In the genomic region with DNA sequence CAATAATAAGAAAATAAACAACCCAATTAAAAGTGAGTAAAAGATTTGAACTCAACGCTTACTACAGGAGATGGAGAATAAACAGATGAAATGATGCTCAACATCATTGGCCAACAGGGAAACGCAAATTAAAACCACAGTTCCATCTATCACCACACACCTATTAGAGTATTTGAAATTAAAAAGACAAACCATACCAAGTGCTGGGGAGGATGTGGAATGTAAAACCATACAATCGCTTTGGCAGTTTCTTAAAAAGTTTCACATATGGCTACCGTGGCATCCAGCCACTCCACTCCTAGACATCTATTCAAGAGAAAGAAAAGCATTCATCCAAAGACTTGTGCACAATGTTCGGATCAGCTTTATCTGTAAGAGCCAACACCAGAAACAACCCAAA, we compare ENCODE assay signal across 19 cellular contexts. TPM values are rescaled to one million over a fixed set of nuclear protein-coding genes. Genes with fewer than 3 reads are reported as not detected.
DNase-seq lines count a peak whose midpoint lies in the region; ATAC-seq, FAIRE-seq and TF ChIP-seq lines count a peak whose summit lies in the region.
"Had no signal": no experiment of that assay in that cellular context is flagged by ENCODE, and none has a peak within 500 bp of the region (broad histone marks: within the 10 kb centered on the region; RNA-seq: fewer than 3 reads in every experiment).

No MANE protein-coding gene starts in this region.

- H3K27ac ChIP-seq in CD8-positive, alpha-beta T cell (ENCODE audit: low read depth, low read length): no peak overlapping the region
- H3K27ac ChIP-seq: adrenal gland, BLaER1, cardiac muscle cell, thoracic aorta, WERI-Rb-1 had no signal

- CTCF ChIA-PET in activated CD4-positive, alpha-beta T cell treated with anti-CD3 and anti-CD28 coated beads for 36 hours (lab: Charles Lee): interaction anchor here (0.6 to 1.2 kb wide), 2 partner anchors 26 to 316 kb away, joined by 3 read pairs; no protein-coding TSS in a partner anchor
- CTCF ChIA-PET in CD8-positive, alpha-beta T cell (lab: Charles Lee): no interaction called here

- TF ChIP-seq POLR2A in GM12892 (IDR thresholded peaks at IDR 0.05; ENCODE audit: low read depth, low read length): no peak

- no peak for FAIRE-seq in GM12892 (lab: Jason Lieb, UNC)

- no peak for ATAC-seq in activated CD4-positive, alpha-beta T cell treated with anti-CD3 and anti-CD28 coated beads for 36 hours
- no peak for ATAC-seq in CD8-positive, alpha-beta T cell
- ATAC-seq in activated naive CD8-positive, alpha-beta T cell treated with anti-CD3 and anti-CD28 coated beads, Interleukin-2, amount 50 U/mL, for 24 hours: no peak
- no peak for ATAC-seq in natural killer cell
- ATAC-seq in HG02981 (IDR thresholded peaks at IDR 0.05; ENCODE audit: unreplicated experiment): no peak

- intact Hi-C loops in activated CD4-positive, alpha-beta T cell treated with anti-CD3 and anti-CD28 coated beads for 36 hours (cut with DNase I, micrococcal nuclease): no loop called here
- intact Hi-C loops in CD8-positive, alpha-beta T cell (cut with DNase I, micrococcal nuclease): loop anchor here (2.0 to 10.0 kb wide), 2 partner anchors 115 to 1479 kb away; partner anchors contain the start of genes CFAP410 (in 1 of the 2) and PKNOX1 (in 1 of the 2)
- intact Hi-C loops in natural killer cell (cut with micrococcal nuclease): no loop called here

- H3K9me3 Mint-ChIP-seq in activated CD4-positive, alpha-beta T cell treated with anti-CD3 and anti-CD28 coated beads for 36 hours (ENCODE audit: low read depth): peaks cover 10% of the 10 kb centered on the region
- peaks cover 13% of the 10 kb centered on the region for H3K9me3 Mint-ChIP-seq in CD8-positive, alpha-beta T cell
- H3K9me3 Mint-ChIP-seq in activated naive CD8-positive, alpha-beta T cell treated with anti-CD3 and anti-CD28 coated beads, Interleukin-2, amount 50 U/mL, for 24 hours: peaks cover 8% of the 10 kb centered on the region
- H3K9me3 Mint-ChIP-seq in natural killer cell: peaks cover 0 to 8% of the 10 kb centered on the region in 2 donors

- H3K4me3 Mint-ChIP-seq in activated CD4-positive, alpha-beta T cell treated with anti-CD3 and anti-CD28 coated beads for 36 hours: peak overlapping the region; percentile 36
- peak overlapping the region; percentile 66 for H3K4me3 Mint-ChIP-seq in CD8-positive, alpha-beta T cell
- peak overlapping the region; percentile 45 for H3K4me3 Mint-ChIP-seq in activated naive CD8-positive, alpha-beta T cell treated with anti-CD3 and anti-CD28 coated beads, Interleukin-2, amount 50 U/mL, for 24 hours
- H3K4me3 Mint-ChIP-seq in natural killer cell: peak overlapping the region; percentile 76

- H3K36me3 ChIP-seq in CD8-positive, alpha-beta T cell (ENCODE audit: insufficient read depth, low read length): no peaks in the 10 kb centered on the region
- H3K36me3 ChIP-seq: adrenal gland, cardiac muscle cell, thoracic aorta had no signal

- no peak overlapping the region for H3K27ac Mint-ChIP-seq in activated CD4-positive, alpha-beta T cell treated with anti-CD3 and anti-CD28 coated beads for 36 hours
- H3K27ac Mint-ChIP-seq in CD8-positive, alpha-beta T cell: no peak overlapping the region
- H3K27ac Mint-ChIP-seq in activated naive CD8-positive, alpha-beta T cell treated with anti-CD3 and anti-CD28 coated beads, Interleukin-2, amount 50 U/mL, for 24 hours: no peak overlapping the region
- peak overlapping the region in 1 of 2 donors; percentile 73 for H3K27ac Mint-ChIP-seq in natural killer cell

- no peaks in the 10 kb centered on the region for H3K9me3 ChIP-seq in CD8-positive, alpha-beta T cell (ENCODE audit: low read length)
- H3K9me3 ChIP-seq: adrenal gland had no signal

- H3K4me3 ChIP-seq in CD8-positive, alpha-beta T cell (ENCODE audit: low read depth, low read length): no peak overlapping the region
- H3K4me3 ChIP-seq: BLaER1 had no signal

- TF ChIP-seq CTCF in CD8-positive, alpha-beta T cell (IDR thresholded peaks at IDR 0.05): no peak
- TF ChIP-seq CTCF in natural killer cell (IDR thresholded peaks at IDR 0.05): no peak

- H3K27me3 Mint-ChIP-seq in activated CD4-positive, alpha-beta T cell treated with anti-CD3 and anti-CD28 coated beads for 36 hours: peaks cover 15% of the 10 kb centered on the region
- H3K27me3 Mint-ChIP-seq in CD8-positive, alpha-beta T cell (ENCODE audit: low read depth): peaks cover 10% of the 10 kb centered on the region
- H3K27me3 Mint-ChIP-seq in activated naive CD8-positive, alpha-beta T cell treated with anti-CD3 and anti-CD28 coated beads, Interleukin-2, amount 50 U/mL, for 24 hours: peaks cover 27% of the 10 kb centered on the region
- peaks cover 22 to 28% of the 10 kb centered on the region in 2 donors for H3K27me3 Mint-ChIP-seq in natural killer cell (ENCODE audit: low read depth in 2 of 2)

- DNase-seq in activated CD4-positive, alpha-beta T cell treated with anti-CD3 and anti-CD28 coated beads for 36 hours: no peak
- no peak for DNase-seq in activated CD4-positive, alpha-beta T cell treated with anti-CD3 and anti-CD28 coated beads for 1 hour
- DNase-seq in CD8-positive, alpha-beta T cell: no peak
- no peak for DNase-seq in activated naive CD8-positive, alpha-beta T cell treated with anti-CD3 and anti-CD28 coated beads, Interleukin-2, amount 50 U/mL, for 24 hours
- no peak for DNase-seq in natural killer cell
- no peak for DNase-seq in NCI-H146 (lab: John Stamatoyannopoulos, UW)
- no peak for DNase-seq in GM12892 (ENCODE audit: insufficient read length)
- DNase-seq: activated CD8-positive, alpha-beta memory T cell treated with anti-CD3 and anti-CD28 coated beads, Interleukin-2, amount 50 U/mL, for 4 hours; adrenal gland; Karpas-422; NCI-H1048; NCI-H526; stimulated activated CD4-positive, alpha-beta T cell treated with anti-CD3 and anti-CD28 coated beads, Interleukin-12 subunit alpha, Interleukin-12 subunit beta, amount 100 ng/mL, for 4 hours; SW 1271; WERI-Rb-1 had no signal

- peaks cover 9% of the 10 kb centered on the region for H3K4me1 ChIP-seq in CD8-positive, alpha-beta T cell (ENCODE audit: insufficient read depth, low read length)

- H3K36me3 Mint-ChIP-seq in activated CD4-positive, alpha-beta T cell treated with anti-CD3 and anti-CD28 coated beads for 36 hours (ENCODE audit: low read depth): no peaks in the 10 kb centered on the region
- no peaks in the 10 kb centered on the region for H3K36me3 Mint-ChIP-seq in CD8-positive, alpha-beta T cell
- H3K36me3 Mint-ChIP-seq in activated naive CD8-positive, alpha-beta T cell treated with anti-CD3 and anti-CD28 coated beads, Interleukin-2, amount 50 U/mL, for 24 hours (ENCODE audit: low read depth): no peaks in the 10 kb centered on the region
- H3K36me3 Mint-ChIP-seq in natural killer cell: no peaks in the 10 kb centered on the region

- H3K27me3 ChIP-seq in CD8-positive, alpha-beta T cell (ENCODE audit: insufficient read depth, low read length): no peaks in the 10 kb centered on the region
- H3K27me3 ChIP-seq: BLaER1, cardiac muscle cell had no signal

- POLR2A ChIA-PET in activated CD4-positive, alpha-beta T cell treated with anti-CD3 and anti-CD28 coated beads for 36 hours (lab: Charles Lee): interaction anchor here (0.7 kb wide), 1 partner anchor 24 kb away, joined by 7 read pairs; no protein-coding TSS in a partner anchor
- POLR2A ChIA-PET in CD8-positive, alpha-beta T cell (lab: Charles Lee): no interaction called here

- no peaks in the 10 kb centered on the region for H3K4me1 Mint-ChIP-seq in activated CD4-positive, alpha-beta T cell treated with anti-CD3 and anti-CD28 coated beads for 36 hours
- H3K4me1 Mint-ChIP-seq in CD8-positive, alpha-beta T cell (ENCODE audit: low read depth): peaks cover 5% of the 10 kb centered on the region
- H3K4me1 Mint-ChIP-seq in activated naive CD8-positive, alpha-beta T cell treated with anti-CD3 and anti-CD28 coated beads, Interleukin-2, amount 50 U/mL, for 24 hours: no peaks in the 10 kb centered on the region
- H3K4me1 Mint-ChIP-seq in natural killer cell: peaks cover 0 to 4% of the 10 kb centered on the region in 2 donors

RNA-seq across cellular contexts. Expression of gene LRRC3, which starts 1.3 kb away (rescaled TPM):
- 1 to 10 TPM; 2.7 to 2.9 TPM for total RNA-seq in activated CD4-positive, alpha-beta T cell treated with anti-CD3 and anti-CD28 coated beads for 36 hours
- total RNA-seq in CD8-positive, alpha-beta T cell: under 1 TPM; 0.39 to 0.68 TPM
- under 1 TPM; 0.36 to 0.50 (median 0.38) TPM for total RNA-seq in natural killer cell
- polyA plus RNA-seq in GM12892 (2012; ENCODE audit: missing spikeins): 0.13 TPM

Comparison
In these comparisons a context has a peak if more than half of its experiments do, and no peak if none do; other contexts are left out.
1. intact Hi-C loops: an anchor here in CD8-positive, alpha-beta T cell (2.0 to 10.0 kb wide); none called in activated CD4-positive, alpha-beta T cell treated with anti-CD3 and anti-CD28 coated beads for 36 hours and natural killer cell.